Comparison of ENCODE assay signal across 8 cellular contexts in the genomic region with DNA sequence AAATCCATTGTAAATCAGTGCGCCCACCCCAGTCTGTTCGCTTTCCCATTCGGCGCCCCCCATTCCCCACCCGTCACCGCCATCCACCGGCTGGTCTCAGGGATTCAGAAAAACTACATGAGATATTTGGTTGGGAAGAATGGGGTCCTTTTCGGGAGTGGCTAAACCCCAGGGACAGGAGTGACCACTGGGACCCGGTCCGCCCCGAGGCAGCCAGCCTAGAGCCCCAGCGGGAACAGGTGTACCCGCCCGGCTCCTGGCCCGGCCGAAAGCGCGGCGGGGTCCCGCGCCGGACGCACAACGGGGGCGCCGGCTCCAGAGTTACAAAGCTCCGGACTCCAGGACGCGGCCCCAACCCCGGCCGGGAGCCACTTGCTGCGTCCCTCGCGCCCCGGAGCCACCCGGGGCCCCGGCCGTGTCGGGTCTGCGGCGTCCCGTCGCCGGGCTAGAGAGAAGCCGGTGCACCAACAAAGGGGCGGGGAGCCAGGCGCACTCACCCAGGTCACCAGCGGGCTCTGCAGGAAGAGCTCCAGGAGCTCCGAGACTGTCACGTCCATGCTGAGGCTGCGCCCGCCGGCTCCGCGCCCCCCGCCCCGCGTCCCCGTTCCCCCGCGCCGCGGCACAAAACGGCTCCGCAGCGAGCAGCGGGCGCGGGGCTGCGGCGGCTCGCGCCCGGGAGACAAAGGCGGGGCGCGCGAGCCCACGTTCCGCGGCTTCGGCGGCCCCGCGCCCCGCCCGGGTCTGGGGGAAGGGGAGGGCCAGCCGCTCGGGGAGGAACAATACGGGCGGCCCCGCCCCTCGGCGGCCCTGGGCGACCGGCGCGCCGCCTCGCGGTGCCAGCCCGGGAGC. TPM values are rescaled to one million over a fixed set of nuclear protein-coding genes. Genes with fewer than 3 reads are reported as not detected.
DNase-seq lines count a peak whose midpoint lies in the region; ATAC-seq, FAIRE-seq and TF ChIP-seq lines count a peak whose summit lies in the region.

A gene with protein sequence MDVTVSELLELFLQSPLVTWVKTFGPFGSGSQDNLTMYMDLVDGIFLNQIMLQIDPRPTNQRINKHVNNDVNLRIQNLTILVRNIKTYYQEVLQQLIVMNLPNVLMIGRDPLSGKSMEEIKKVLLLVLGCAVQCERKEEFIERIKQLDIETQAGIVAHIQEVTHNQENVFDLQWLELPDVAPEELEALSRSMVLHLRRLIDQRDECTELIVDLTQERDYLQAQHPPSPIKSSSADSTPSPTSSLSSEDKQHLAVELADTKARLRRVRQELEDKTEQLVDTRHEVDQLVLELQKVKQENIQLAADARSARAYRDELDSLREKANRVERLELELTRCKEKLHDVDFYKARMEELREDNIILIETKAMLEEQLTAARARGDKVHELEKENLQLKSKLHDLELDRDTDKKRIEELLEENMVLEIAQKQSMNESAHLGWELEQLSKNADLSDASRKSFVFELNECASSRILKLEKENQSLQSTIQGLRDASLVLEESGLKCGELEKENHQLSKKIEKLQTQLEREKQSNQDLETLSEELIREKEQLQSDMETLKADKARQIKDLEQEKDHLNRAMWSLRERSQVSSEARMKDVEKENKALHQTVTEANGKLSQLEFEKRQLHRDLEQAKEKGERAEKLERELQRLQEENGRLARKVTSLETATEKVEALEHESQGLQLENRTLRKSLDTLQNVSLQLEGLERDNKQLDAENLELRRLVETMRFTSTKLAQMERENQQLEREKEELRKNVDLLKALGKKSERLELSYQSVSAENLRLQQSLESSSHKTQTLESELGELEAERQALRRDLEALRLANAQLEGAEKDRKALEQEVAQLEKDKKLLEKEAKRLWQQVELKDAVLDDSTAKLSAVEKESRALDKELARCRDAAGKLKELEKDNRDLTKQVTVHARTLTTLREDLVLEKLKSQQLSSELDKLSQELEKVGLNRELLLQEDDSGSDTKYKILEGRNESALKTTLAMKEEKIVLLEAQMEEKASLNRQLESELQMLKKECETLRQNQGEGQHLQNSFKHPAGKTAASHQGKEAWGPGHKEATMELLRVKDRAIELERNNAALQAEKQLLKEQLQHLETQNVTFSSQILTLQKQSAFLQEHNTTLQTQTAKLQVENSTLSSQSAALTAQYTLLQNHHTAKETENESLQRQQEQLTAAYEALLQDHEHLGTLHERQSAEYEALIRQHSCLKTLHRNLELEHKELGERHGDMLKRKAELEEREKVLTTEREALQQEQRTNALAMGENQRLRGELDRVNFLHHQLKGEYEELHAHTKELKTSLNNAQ (N-terminal part only) (minus strand): TSS at position 687 of the 849 bp plus-strand sequence. CDS start 130 bp downstream, at position 557.

- H3K4me2 ChIP-seq in PC-3 (ENCODE audit: low read length) (peak within 1 kb of the TSS; percentile 87), neuronal stem cell (ENCODE audit: insufficient read depth, low read length, poor library complexity, severe bottlenecking) (peak within 1 kb of the TSS; percentile 72)

- POLR2A ChIA-PET in CD4-positive, alpha-beta memory T cell (lab: Charles Lee; ENCODE audit: partially characterized antibody): interaction anchor here (0.7 to 12.6 kb wide), 14 partner anchors 9 to 240 kb away, joined by 3 to 520 read pairs (median 14); a partner anchor contains a TSS
- POLR2A ChIA-PET in PC-3 (lab: Charles Lee; ENCODE audit: unreplicated experiment): interaction anchor here (0.6 kb wide), 1 partner anchor 22 kb away, joined by 4 read pairs; no protein-coding TSS in a partner anchor

- peak within 1 kb of the TSS; percentile 60 to 71 for H3K4me3 ChIP-seq in CD4-positive, alpha-beta memory T cell (ENCODE audit: low read length in 2 of 2)
- H3K4me3 ChIP-seq in PC-3 (ENCODE audit: low read length): peak within 1 kb of the TSS; percentile 85
- H3K4me3 ChIP-seq in neuronal stem cell (ENCODE audit: low read length in 2 of 2): peak within 1 kb of the TSS; percentile 57 to 96
- H3K4me3 ChIP-seq in tibial nerve: peak within 1 kb of the TSS; percentile 39 to 84 (median 50)

- CTCF ChIA-PET in CD4-positive, alpha-beta memory T cell (lab: Charles Lee; ENCODE audit: partially characterized antibody): interaction anchor here (0.7 to 20.7 kb wide), 12 partner anchors 9 to 111 kb away, joined by 3 to 522 read pairs (median 10); no protein-coding TSS in a partner anchor
- CTCF ChIA-PET in PC-3 (lab: Charles Lee): interaction anchor here (0.6 to 1.1 kb wide), 3 partner anchors 39 to 97 kb away, joined by 3 to 11 read pairs (median 3); no protein-coding TSS in a partner anchor

- no peak within 1 kb of the TSS for H3K14ac ChIP-seq in neuronal stem cell (ENCODE audit: low read length)

- peak within 1 kb of the TSS; percentile 66 for H3K23ac ChIP-seq in neuronal stem cell (ENCODE audit: low read depth, low read length, poor library complexity)

- H3K79me2 ChIP-seq in PC-3 (ENCODE audit: low read length): peaks cover 47% of the 10 kb centered on the region

- no peaks in the 10 kb centered on the region for H3K27me3 ChIP-seq in CD4-positive, alpha-beta memory T cell (ENCODE audit: insufficient read depth, low read length)
- H3K27me3 ChIP-seq in PC-3 (ENCODE audit: low read length): no peaks in the 10 kb centered on the region
- H3K27me3 ChIP-seq in neuronal stem cell (ENCODE audit: control insufficient read depth in 3 of 3, insufficient read depth in 3 of 3, low read depth in 1 of 3, low read length in 3 of 3): no peaks in the 10 kb centered on the region
- H3K27me3 ChIP-seq in tibial nerve: peaks cover 0 to 17% of the 10 kb centered on the region in 2 donors

- peaks cover 33 to 67% (median 43%) of the 10 kb centered on the region in 4 donors for H3K4me1 Mint-ChIP-seq in CD4-positive, alpha-beta memory T cell
- peaks cover 21% of the 10 kb centered on the region for H3K4me1 Mint-ChIP-seq in activated T-helper 17 cell treated with anti-CD3 and anti-CD28 coated beads, Interleukin-2, amount 50 U/mL, for 72 hours

- peaks cover 0 to 1% of the 10 kb centered on the region in 2 donors for H3K27me3 Mint-ChIP-seq in CD4-positive, alpha-beta memory T cell
- H3K27me3 Mint-ChIP-seq in activated T-helper 17 cell treated with anti-CD3 and anti-CD28 coated beads, Interleukin-2, amount 50 U/mL, for 72 hours: no peaks in the 10 kb centered on the region

- H3K9me2 ChIP-seq in PC-3 (replicated peaks; ENCODE audit: low read length): no peaks in the 10 kb centered on the region

- H2BK120ac ChIP-seq in neuronal stem cell (ENCODE audit: low read depth, low read length): peak within 1 kb of the TSS; percentile 49

- peak; percentile 81 to 87 (median 85) for DNase-seq in CD4-positive, alpha-beta memory T cell
- DNase-seq in PC-3 (peak; percentile 68), frontal cortex (ENCODE audit: low spot score in 2 of 2) (peak; percentile 70 to 81), neuronal stem cell (ENCODE audit: low spot score) (peak; percentile 65), tibial nerve (ENCODE audit: low spot score in 2 of 2) (no peak)

- H3K36me3 ChIP-seq in CD4-positive, alpha-beta memory T cell (ENCODE audit: insufficient read depth, low read length): no peaks in the 10 kb centered on the region
- H3K36me3 ChIP-seq in PC-3 (ENCODE audit: low read depth, low read length) (0 out of 2 replicates have a peak, but pooled peaks cover 4% of the 10 kb centered on the region), neuronal stem cell (replicated peaks in 1 of 2; ENCODE audit: control insufficient read depth in 2 of 2, insufficient read depth in 2 of 2, low read length in 2 of 2) (peaks cover 3 to 17% of the 10 kb centered on the region in 2 donors), tibial nerve (no peaks in the 10 kb centered on the region)

- H2AK5ac ChIP-seq in neuronal stem cell (ENCODE audit: low read depth, low read length): peak within 1 kb of the TSS; percentile 82

- H3K27ac Mint-ChIP-seq in CD4-positive, alpha-beta memory T cell: peak within 1 kb of the TSS; percentile 96 to 100 (median 99)
- H3K27ac Mint-ChIP-seq in activated T-helper 17 cell treated with anti-CD3 and anti-CD28 coated beads, Interleukin-2, amount 50 U/mL, for 72 hours: peak within 1 kb of the TSS; percentile 98

- no peak for FAIRE-seq in frontal cortex (lab: Jason Lieb, UNC)

- H3K9me3 ChIP-seq in CD4-positive, alpha-beta memory T cell (ENCODE audit: control insufficient read depth in 1 of 2, low read length in 2 of 2): no peaks in the 10 kb centered on the region
- no peaks in the 10 kb centered on the region for H3K9me3 ChIP-seq in PC-3 (ENCODE audit: low read length)
- no peaks in the 10 kb centered on the region for H3K9me3 ChIP-seq in neuronal stem cell (replicated peaks in 1 of 2; ENCODE audit: control insufficient read depth in 2 of 2, insufficient read depth in 1 of 2, low read depth in 1 of 2, low read length in 2 of 2)
- no peaks in the 10 kb centered on the region for H3K9me3 ChIP-seq in tibial nerve

- H2AFZ ChIP-seq in PC-3 (ENCODE audit: low read length) (peak within 1 kb of the TSS; percentile 79), neuronal stem cell (ENCODE audit: low read length) (peak within 1 kb of the TSS; percentile 98)

- TF ChIP-seq CTCF in PC-3 (conservative IDR thresholded peaks at IDR 0.05; ENCODE audit: low read depth, low read length) (0 out of 2 replicates have a peak, but pooled peaks have one; percentile 10), tibial nerve (IDR thresholded peaks at IDR 0.05) (no peak)

- TF ChIP-seq POLR2A in tibial nerve (IDR thresholded peaks at IDR 0.05): no peak

- H4K8ac ChIP-seq in neuronal stem cell (ENCODE audit: low read depth, low read length): no peak within 1 kb of the TSS

- H3F3A ChIP-seq in PC-3 (ENCODE audit: low read length, unreplicated experiment): no peaks in the 10 kb centered on the region

- H3K4ac ChIP-seq in neuronal stem cell (ENCODE audit: low read length): peak within 1 kb of the TSS; percentile 39

- H2BK12ac ChIP-seq in neuronal stem cell (ENCODE audit: low read length): no peak within 1 kb of the TSS

- ATAC-seq in GM19438 (IDR thresholded peaks at IDR 0.05; ENCODE audit: low read depth, unreplicated experiment): peak; percentile 51
- peak; percentile 33 for ATAC-seq in HG03565 (IDR thresholded peaks at IDR 0.05; ENCODE audit: unreplicated experiment)
- ATAC-seq in PC-3: peak; percentile 64
- ATAC-seq in activated T-helper 17 cell treated with anti-CD3 and anti-CD28 coated beads, Interleukin-2, amount 50 U/mL, for 72 hours (replicated peaks): peak; percentile 61

- H2BK15ac ChIP-seq in neuronal stem cell (ENCODE audit: low read length): peak within 1 kb of the TSS; percentile 95

- H3K9me3 Mint-ChIP-seq in CD4-positive, alpha-beta memory T cell: no peaks in the 10 kb centered on the region
- no peaks in the 10 kb centered on the region for H3K9me3 Mint-ChIP-seq in activated T-helper 17 cell treated with anti-CD3 and anti-CD28 coated beads, Interleukin-2, amount 50 U/mL, for 72 hours

- no peak for TF ChIP-seq EP300 in tibial nerve (IDR thresholded peaks at IDR 0.05)

- BruUV-seq in PC-3 (replicated peaks; lab: Mats Ljungman, UMichigan): no TSS peak

- intact Hi-C loops in CD4-positive, alpha-beta memory T cell (cut with micrococcal nuclease): loop anchor here (5.0 kb wide), 2 partner anchors 170 to 1020 kb away; a partner anchor contains a TSS
- intact Hi-C loops in PC-3 (cut with micrococcal nuclease): no loop called here

- H3K4me3 Mint-ChIP-seq in CD4-positive, alpha-beta memory T cell: peak within 1 kb of the TSS; percentile 96 to 100 (median 99)
- H3K4me3 Mint-ChIP-seq in activated T-helper 17 cell treated with anti-CD3 and anti-CD28 coated beads, Interleukin-2, amount 50 U/mL, for 72 hours: peak within 1 kb of the TSS; percentile 99

- H3K27ac ChIP-seq in CD4-positive, alpha-beta memory T cell (ENCODE audit: low read depth, low read length): peak within 1 kb of the TSS; percentile 98
- H3K27ac ChIP-seq in PC-3 (ENCODE audit: low read length): peak within 1 kb of the TSS; percentile 42
- peak within 1 kb of the TSS; percentile 13 for H3K27ac ChIP-seq in neuronal stem cell (replicated peaks; ENCODE audit: low read length)
- peak within 1 kb of the TSS in 2 of 4 donors; percentile 9 to 79 for H3K27ac ChIP-seq in tibial nerve

- H3K36me3 Mint-ChIP-seq in CD4-positive, alpha-beta memory T cell: peaks cover 31 to 43% of the 10 kb centered on the region in 2 donors
- H3K36me3 Mint-ChIP-seq in activated T-helper 17 cell treated with anti-CD3 and anti-CD28 coated beads, Interleukin-2, amount 50 U/mL, for 72 hours (ENCODE audit: low read depth): peaks cover 48% of the 10 kb centered on the region

- H4K91ac ChIP-seq in neuronal stem cell (ENCODE audit: low read depth, low read length, poor library complexity): no peak within 1 kb of the TSS

- peaks cover 2% of the 10 kb centered on the region for H3K79me1 ChIP-seq in neuronal stem cell (ENCODE audit: low read depth, low read length)

- H4K20me1 ChIP-seq in PC-3 (ENCODE audit: low read length): no peaks in the 10 kb centered on the region

- peak within 1 kb of the TSS; percentile 22 for H2BK5ac ChIP-seq in neuronal stem cell (ENCODE audit: low read length)

- peak within 1 kb of the TSS; percentile 95 for H3K18ac ChIP-seq in neuronal stem cell (ENCODE audit: low read length)

- peaks cover 44% of the 10 kb centered on the region for H3K4me1 ChIP-seq in CD4-positive, alpha-beta memory T cell (ENCODE audit: insufficient read depth, low read length)
- peaks cover 17% of the 10 kb centered on the region for H3K4me1 ChIP-seq in PC-3 (ENCODE audit: insufficient read depth, low read length)
- H3K4me1 ChIP-seq in neuronal stem cell (ENCODE audit: control insufficient read depth in 2 of 2, insufficient read depth in 1 of 2, low read depth in 1 of 2, low read length in 2 of 2): peaks cover 21 to 22% of the 10 kb centered on the region in 2 donors
- peaks cover 0 to 26% (median 7%) of the 10 kb centered on the region in 4 donors for H3K4me1 ChIP-seq in tibial nerve

- no CpG with 5 or more reads among the region's 102 CpGs for WGBS in neuronal stem cell (ENCODE audit: extremely low coverage in 2 of 2, insufficient read length in 2 of 2, insufficient replicate concordance in 1 of 2), 2 donors
- 1 to 2% methylated on average over 39 to 44 of the region's 102 CpGs for WGBS in tibial nerve, 2 donors

- H3K9ac ChIP-seq in PC-3 (ENCODE audit: low read length) (peak within 1 kb of the TSS; percentile 61), neuronal stem cell (ENCODE audit: low read depth, low read length, poor library complexity) (peak within 1 kb of the TSS; percentile 87)

RNA-seq across cellular contexts. Expression of the gene that starts here (rescaled TPM):
- total RNA-seq in CD4-positive, alpha-beta memory T cell: 100 to 1,000 TPM; 272 to 293 TPM
- 10 to 100 TPM; 17.1 to 51.1 TPM for polyA plus RNA-seq in CD4-positive, alpha-beta memory T cell
- total RNA-seq in PC-3 (2014; rRNA removed) (19.7 and 27.4 TPM in 2 replicates), frontal cortex (22.4 TPM), tibial nerve (10 to 100 TPM in 1 of 4 donors, 1 to 10 TPM in 3; 3.6 to 12.6 (median 6.8) TPM)
- total RNA-seq in activated T-helper 17 cell treated with anti-CD3 and anti-CD28 coated beads, Interleukin-2, amount 50 U/mL, for 72 hours: 100 to 1,000 TPM; 143 to 172 TPM
- polyA plus RNA-seq in neuronal stem cell (2013, experiment 1 of 2): 18.8 TPM
- polyA plus RNA-seq in neuronal stem cell (2013, experiment 2 of 2): 18.5 TPM

Comparison
In these comparisons a context has a peak if more than half of its experiments do, and no peak if none do; other contexts are left out.
1. DNase-seq: peak in CD4-positive, alpha-beta memory T cell (5 of 5), PC-3 (single experiment), frontal cortex (2 of 2) and neuronal stem cell (single experiment); none in tibial nerve (0 of 2).
2. Peak in every context shown above with its lines, with median percentiles within 50 percentile points of each other: H3K4me3 ChIP-seq and ATAC-seq.